30 cellular contexts compared by ENCODE assay signal in the genomic region with DNA sequence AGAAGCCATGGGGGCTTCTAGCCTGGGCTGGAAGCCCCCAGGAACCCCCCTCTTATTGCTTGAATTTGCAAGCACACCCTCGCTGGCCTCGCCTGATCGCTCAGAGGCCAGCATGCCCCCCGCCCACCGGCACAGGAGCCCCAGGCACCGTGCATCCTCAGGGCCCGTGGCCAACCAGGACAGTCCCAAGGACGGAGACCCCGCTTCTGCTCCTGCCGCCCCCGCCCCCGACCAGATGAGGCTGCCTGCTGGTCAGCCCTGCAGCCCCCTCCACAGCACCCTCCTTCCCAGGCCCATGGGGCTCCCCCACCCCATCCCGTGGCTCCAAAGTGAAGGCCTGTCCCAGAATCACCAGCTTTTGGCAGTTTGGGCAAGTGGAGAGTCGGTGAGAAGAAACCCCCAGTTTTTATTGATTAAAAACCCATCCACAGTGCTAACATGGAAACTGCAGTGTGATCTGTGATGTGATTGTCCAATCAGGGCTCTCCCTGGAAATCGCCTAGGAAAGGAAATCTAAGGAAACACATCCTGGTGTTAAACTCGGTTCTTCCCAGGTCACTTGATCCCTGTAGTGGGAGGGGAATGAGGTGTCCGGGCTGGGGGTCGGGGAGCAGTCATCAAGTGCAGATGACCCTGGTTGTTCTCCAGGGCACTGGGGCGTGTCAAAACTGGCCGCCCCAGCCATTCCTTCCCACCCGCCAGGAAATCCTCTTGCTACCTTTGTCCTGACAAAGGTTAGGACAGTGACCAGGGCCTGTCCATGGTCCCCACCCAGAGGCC. TPM values are rescaled to one million over a fixed set of nuclear protein-coding genes. Genes with fewer than 3 reads are reported as not detected.
DNase-seq lines count a peak whose midpoint lies in the region; ATAC-seq, FAIRE-seq and TF ChIP-seq lines count a peak whose summit lies in the region.
"Had no signal": no experiment of that assay in that cellular context is flagged by ENCODE, and none has a peak within 500 bp of the region (broad histone marks: within the 10 kb centered on the region; RNA-seq: fewer than 3 reads in every experiment).

No MANE protein-coding gene starts in this region.

- CTCF ChIA-PET in activated CD4-positive, alpha-beta memory T cell treated with anti-CD3 and anti-CD28 coated beads for 36 hours (lab: Charles Lee): no interaction called here
- CTCF ChIA-PET in activated CD4-positive, alpha-beta memory T cell treated with anti-CD3 and anti-CD28 coated beads, Interleukin-2, amount 10 ng/mL, durations not matched to agents 7 days and 5 days (lab: Charles Lee): no interaction called here
- CTCF ChIA-PET in Panc1 (lab: Charles Lee): no interaction called here

- intact Hi-C loops in activated CD4-positive, alpha-beta memory T cell treated with anti-CD3 and anti-CD28 coated beads for 36 hours (cut with micrococcal nuclease): no loop called here
- intact Hi-C loops in Panc1 (cut with micrococcal nuclease; ENCODE audit: unreplicated experiment): no loop called here
- intact Hi-C loops in kidney (cut with DNase I): no loop called here

- H3K9ac ChIP-seq in kidney (ENCODE audit: low read length in 2 of 2): no peak overlapping the region

- H3K4me1 Mint-ChIP-seq in activated CD4-positive, alpha-beta memory T cell treated with anti-CD3 and anti-CD28 coated beads for 36 hours (ENCODE audit: low read depth): no peaks in the 10 kb centered on the region
- H3K4me1 Mint-ChIP-seq in activated CD4-positive, alpha-beta memory T cell treated with anti-CD3 and anti-CD28 coated beads, Interleukin-2, amount 10 ng/mL, durations not matched to agents 7 days and 5 days: peaks cover 5% of the 10 kb centered on the region

- in situ Hi-C loops in Panc1 (cut with HindIII; ENCODE audit: low pct_unique_long_range_greater_than_20kb, low sequenced_read_pairs): no loop called here

- TF ChIP-seq POLR2A in GM12891 (IDR thresholded peaks at IDR 0.05; ENCODE audit: low read depth, low read length): no peak

- H3K4me3 ChIP-seq in Panc1 (ENCODE audit: low read depth in 2 of 2, low read length in 2 of 2) (no peak overlapping the region), kidney (ENCODE audit: low read length in 2 of 2) (no peak overlapping the region)
- H3K4me3 ChIP-seq: adrenal gland, body of pancreas, gastrocnemius medialis, left lung, spleen, thoracic aorta had no signal

- no peaks in the 10 kb centered on the region; the same call in 1 of the 2 replicates for H3K36me3 ChIP-seq in Panc1 (ENCODE audit: control insufficient read depth, insufficient read depth, low read length)
- peaks cover 16 to 33% of the 10 kb centered on the region in 2 donors for H3K36me3 ChIP-seq in kidney (ENCODE audit: control insufficient read depth in 1 of 2, insufficient read depth in 2 of 2, low read length in 2 of 2)

- peaks cover 18% of the 10 kb centered on the region for H3K36me3 Mint-ChIP-seq in activated CD4-positive, alpha-beta memory T cell treated with anti-CD3 and anti-CD28 coated beads for 36 hours
- H3K36me3 Mint-ChIP-seq in activated CD4-positive, alpha-beta memory T cell treated with anti-CD3 and anti-CD28 coated beads, Interleukin-2, amount 10 ng/mL, durations not matched to agents 7 days and 5 days (ENCODE audit: low read depth): peaks cover 46% of the 10 kb centered on the region

- POLR2A ChIA-PET in activated CD4-positive, alpha-beta memory T cell treated with anti-CD3 and anti-CD28 coated beads for 36 hours (lab: Charles Lee): interaction anchor here (0.8 kb wide), 1 partner anchor 15 kb away, joined by 3 read pairs; no protein-coding TSS in a partner anchor
- POLR2A ChIA-PET in activated CD4-positive, alpha-beta memory T cell treated with anti-CD3 and anti-CD28 coated beads, Interleukin-2, amount 10 ng/mL, durations not matched to agents 7 days and 5 days (lab: Charles Lee): interaction anchor here (1.2 kb wide), 1 partner anchor 21 kb away, joined by 3 read pairs; the partner anchor contains the start of gene RAB35
- POLR2A ChIA-PET in Panc1 (lab: Charles Lee): interaction anchor here (0.6 kb wide), 1 partner anchor 609 kb away, joined by 10 read pairs; no protein-coding TSS in a partner anchor

- no peaks in the 10 kb centered on the region for H3K27me3 ChIP-seq in Panc1 (ENCODE audit: control insufficient read depth, insufficient read depth, low read length)
- H3K27me3 ChIP-seq: adrenal gland, body of pancreas, gastrocnemius medialis, left lung, spleen had no signal

- no peak overlapping the region for H3K4me3 Mint-ChIP-seq in activated CD4-positive, alpha-beta memory T cell treated with anti-CD3 and anti-CD28 coated beads for 36 hours
- no peak overlapping the region for H3K4me3 Mint-ChIP-seq in activated CD4-positive, alpha-beta memory T cell treated with anti-CD3 and anti-CD28 coated beads, Interleukin-2, amount 10 ng/mL, durations not matched to agents 7 days and 5 days
- H3K4me3 Mint-ChIP-seq: activated CD4-positive, alpha-beta T cell treated with anti-CD3 and anti-CD28 coated beads, Interleukin-2, amount 10 ng/mL, durations not matched to agents 7 days and 5 days; activated naive CD4-positive, alpha-beta T cell treated with anti-CD3 and anti-CD28 coated beads for 36 hours; activated T-helper 1 cell treated with anti-CD3 and anti-CD28 coated beads, Interleukin-12 subunit alpha, Interleukin-12 subunit beta, Interleukin-2, Interleukin-4 antibody, amounts not matched to agents 30 ng/mL and 10 ng/mL and 1 ng/mL, durations not matched to agents 14 hours and 24 hours and 36 hours; CD14-positive monocyte had no signal

- H3K9me3 Mint-ChIP-seq in activated CD4-positive, alpha-beta memory T cell treated with anti-CD3 and anti-CD28 coated beads for 36 hours: no peaks in the 10 kb centered on the region
- no peaks in the 10 kb centered on the region for H3K9me3 Mint-ChIP-seq in activated CD4-positive, alpha-beta memory T cell treated with anti-CD3 and anti-CD28 coated beads, Interleukin-2, amount 10 ng/mL, durations not matched to agents 7 days and 5 days
- H3K9me3 Mint-ChIP-seq: activated CD4-positive, alpha-beta T cell treated with anti-CD3 and anti-CD28 coated beads, Interleukin-2, amount 10 ng/mL, durations not matched to agents 7 days and 5 days; activated naive CD4-positive, alpha-beta T cell treated with anti-CD3 and anti-CD28 coated beads for 36 hours; activated T-helper 1 cell treated with anti-CD3 and anti-CD28 coated beads, Interleukin-12 subunit alpha, Interleukin-12 subunit beta, Interleukin-2, Interleukin-4 antibody, amounts not matched to agents 30 ng/mL and 10 ng/mL and 1 ng/mL, durations not matched to agents 14 hours and 24 hours and 36 hours; CD14-positive monocyte had no signal

- H3K27ac ChIP-seq in Panc1 (ENCODE audit: low read length) (no peak overlapping the region), kidney (ENCODE audit: low read depth in 2 of 2, low read length in 2 of 2) (no peak overlapping the region)
- H3K27ac ChIP-seq: adrenal gland, body of pancreas, gastrocnemius medialis, left lung, spleen, thoracic aorta had no signal

- TSS peak; percentile 76 for BruUV-seq in Panc1 (replicated peaks; lab: Mats Ljungman, UMichigan)

- no peak for DNase-seq in activated CD4-positive, alpha-beta memory T cell treated with anti-CD3 and anti-CD28 coated beads for 36 hours
- no peak for DNase-seq in activated CD4-positive, alpha-beta memory T cell treated with anti-CD3 and anti-CD28 coated beads, Interleukin-2, amount 10 ng/mL, durations not matched to agents 7 days and 5 days
- no peak for DNase-seq in GM12891 (ENCODE audit: insufficient read length, low spot score)
- DNase-seq in Panc1 (ENCODE audit: low read depth, low spot score): no peak
- peak; percentile 80 for DNase-seq in kidney
- no peak for DNase-seq in activated CD8-positive, alpha-beta memory T cell treated with anti-CD3 and anti-CD28 coated beads for 24 hours
- no peak for DNase-seq in glomerular visceral epithelial cell (ENCODE audit: extremely low spot score)
- no peak for DNase-seq in DMS153 treated with DMSO at 0.1 percent for 48 hours (lab: John Stamatoyannopoulos, UW; ENCODE audit: unreplicated experiment)
- DNase-seq: activated CD4-positive, alpha-beta T cell treated with anti-CD3 and anti-CD28 coated beads, Interleukin-2, amount 10 ng/mL, durations not matched to agents 7 days and 5 days; activated naive CD4-positive, alpha-beta T cell treated with anti-CD3 and anti-CD28 coated beads for 36 hours; adrenal gland; body of pancreas; DND-41; gastrocnemius medialis; HCEC 1CT; MV-4-11; NCI-H1436 treated with DMSO at 0.1 percent for 48 hours; NCI-H2107; NCI-H345; NCI-H748 treated with DMSO at 0.1 percent for 48 hours; spleen; stimulated activated CD4-positive, alpha-beta T cell treated with anti-CD3 and anti-CD28 coated beads, Interleukin-2, amount 100 ng/mL, for 24 hours; stimulated activated naive CD8-positive, alpha-beta T cell treated with anti-CD3 and anti-CD28 coated beads, Interleukin-15, Interleukin-2, amounts not matched to agents 100 U/mL and 50 U/mL, for 24 hours had no signal

- peaks cover 5% of the 10 kb centered on the region for H3K4me1 ChIP-seq in Panc1 (ENCODE audit: control insufficient read depth, insufficient read depth, low read length)
- peaks cover 10% of the 10 kb centered on the region in 2 donors for H3K4me1 ChIP-seq in kidney (ENCODE audit: control insufficient read depth in 1 of 2, insufficient read depth in 1 of 2, low read depth in 1 of 2, low read length in 2 of 2)

- H3K27ac Mint-ChIP-seq in activated CD4-positive, alpha-beta memory T cell treated with anti-CD3 and anti-CD28 coated beads for 36 hours: peak overlapping the region; percentile 38
- no peak overlapping the region for H3K27ac Mint-ChIP-seq in activated CD4-positive, alpha-beta memory T cell treated with anti-CD3 and anti-CD28 coated beads, Interleukin-2, amount 10 ng/mL, durations not matched to agents 7 days and 5 days
- H3K27ac Mint-ChIP-seq: activated T-helper 1 cell treated with anti-CD3 and anti-CD28 coated beads, Interleukin-12 subunit alpha, Interleukin-12 subunit beta, Interleukin-2, Interleukin-4 antibody, amounts not matched to agents 30 ng/mL and 10 ng/mL and 1 ng/mL, durations not matched to agents 14 hours and 24 hours and 36 hours had no signal

- TF ChIP-seq CTCF in Panc1 (IDR thresholded peaks at IDR 0.05) (no peak), kidney (IDR thresholded peaks at IDR 0.05; ENCODE audit: borderline replicate concordance, extremely low read depth, insufficient read depth) (no peak)

- FAIRE-seq in GM12891 (lab: Jason Lieb, UNC) (no peak), kidney (lab: Jason Lieb, UNC) (no peak)
- FAIRE-seq: GM18507, GM19239 had no signal

- H3K27me3 Mint-ChIP-seq in activated CD4-positive, alpha-beta memory T cell treated with anti-CD3 and anti-CD28 coated beads for 36 hours: no peaks in the 10 kb centered on the region
- H3K27me3 Mint-ChIP-seq in activated CD4-positive, alpha-beta memory T cell treated with anti-CD3 and anti-CD28 coated beads, Interleukin-2, amount 10 ng/mL, durations not matched to agents 7 days and 5 days: no peaks in the 10 kb centered on the region
- H3K27me3 Mint-ChIP-seq: activated CD4-positive, alpha-beta T cell treated with anti-CD3 and anti-CD28 coated beads, Interleukin-2, amount 10 ng/mL, durations not matched to agents 7 days and 5 days had no signal

- H3K9me3 ChIP-seq in Panc1 (ENCODE audit: control insufficient read depth, insufficient read depth, low read depth, low read length): no peaks in the 10 kb centered on the region
- H3K9me3 ChIP-seq in kidney (ENCODE audit: control insufficient read depth in 1 of 2, low read length in 2 of 2): no peaks in the 10 kb centered on the region
- H3K9me3 ChIP-seq: adrenal gland, body of pancreas, gastrocnemius medialis, left lung, spleen, thoracic aorta had no signal

- no peak for ATAC-seq in Panc1
- ATAC-seq: body of pancreas; gastrocnemius medialis; left lung; right cardiac atrium; stimulated activated naive CD8-positive, alpha-beta T cell treated with anti-CD3 and anti-CD28 coated beads, Interleukin-15, Interleukin-2, amounts not matched to agents 100 U/mL and 50 U/mL, for 24 hours had no signal

RNA-seq across cellular contexts. Expression of gene RAB35, which starts 21.0 kb away (rescaled TPM):
- 10 to 100 TPM; 62.1 to 66.4 TPM for total RNA-seq in activated CD4-positive, alpha-beta memory T cell treated with anti-CD3 and anti-CD28 coated beads for 36 hours
- 10 to 100 TPM; 78.5 to 84.0 TPM for total RNA-seq in activated CD4-positive, alpha-beta memory T cell treated with anti-CD3 and anti-CD28 coated beads, Interleukin-2, amount 10 ng/mL, durations not matched to agents 7 days and 5 days
- polyA plus RNA-seq in GM12891 (2012; ENCODE audit: low read depth, missing spikeins): 41.4 TPM
- total RNA-seq in Panc1 (2021; ENCODE audit: unreplicated experiment) (62.0 TPM), kidney (56.1 TPM)
- polyA plus RNA-seq in Panc1 (2012; ENCODE audit: insufficient read length): 90.8 TPM
- 23.2 TPM for polyA plus RNA-seq in kidney (ENCODE audit: insufficient read depth, low read depth, low replicate concordance)
